26 cellular contexts compared by ENCODE assay signal in genomic region chr5:159951834-159952233, GRCh38. TPM values are rescaled to one million over a fixed set of nuclear protein-coding genes. Genes with fewer than 3 reads are reported as not detected.
DNase-seq lines count a peak whose midpoint lies in the region; ATAC-seq, FAIRE-seq and TF ChIP-seq lines count a peak whose summit lies in the region.
"Had no signal": no experiment of that assay in that cellular context is flagged by ENCODE, and none has a peak within 500 bp of the region (broad histone marks: within the 10 kb centered on the region; RNA-seq: fewer than 3 reads in every experiment).

No MANE protein-coding gene starts in this region.

- peak overlapping the region; percentile 56; the same call in 1 of the 2 replicates for H2AFZ ChIP-seq in GM23338
- peak overlapping the region; percentile 23 for H2AFZ ChIP-seq in neuronal stem cell (ENCODE audit: low read length)

- H2BK120ac ChIP-seq in neuronal stem cell (ENCODE audit: low read depth, low read length): no peak overlapping the region

- ATAC-seq in GM23338 (no peak), SK-N-SH treated with all-trans-retinoic acid at 6 μM for 48 hours (peak; percentile 24)
- ATAC-seq: CD8-positive, alpha-beta T cell had no signal

- H3K36me3 Mint-ChIP-seq in GM23338 (ENCODE audit: low read depth): no peaks in the 10 kb centered on the region
- H3K36me3 Mint-ChIP-seq: CD8-positive, alpha-beta T cell had no signal

- H2BK5ac ChIP-seq in neuronal stem cell (ENCODE audit: low read length): no peak overlapping the region

- no peak overlapping the region for H3K4me2 ChIP-seq in GM23338
- H3K4me2 ChIP-seq in neuronal stem cell (ENCODE audit: insufficient read depth, low read length, poor library complexity, severe bottlenecking): no peak overlapping the region
- H3K4me2 ChIP-seq: A549 had no signal

- H3K14ac ChIP-seq in neuronal stem cell (ENCODE audit: low read length): no peak overlapping the region

- H3K4ac ChIP-seq in neuronal stem cell (ENCODE audit: low read length): no peak overlapping the region

- H3K18ac ChIP-seq in neuronal stem cell (ENCODE audit: low read length): no peak overlapping the region

- H4K91ac ChIP-seq in neuronal stem cell (ENCODE audit: low read depth, low read length, poor library complexity): no peak overlapping the region

- WGBS in neuronal stem cell (ENCODE audit: extremely low coverage in 2 of 2, insufficient read length in 2 of 2, insufficient replicate concordance in 1 of 2), 2 donors: no CpG with 5 or more reads among the region's 3 CpGs

- H3K27me3 Mint-ChIP-seq in GM23338 (ENCODE audit: insufficient read depth, low read depth, poor library complexity): peaks cover 3% of the 10 kb centered on the region

- FAIRE-seq in GM19239 (lab: Jason Lieb, UNC): no peak
- FAIRE-seq: A549, GM12891 had no signal

- no peak overlapping the region for H3K4me3 Mint-ChIP-seq in GM23338
- H3K4me3 Mint-ChIP-seq: B cell; CD8-positive, alpha-beta T cell had no signal

- H3K27me3 ChIP-seq in GM23338 (ENCODE audit: insufficient read depth) (no peaks in the 10 kb centered on the region), neuronal stem cell (ENCODE audit: control insufficient read depth in 3 of 3, insufficient read depth in 3 of 3, low read depth in 1 of 3, low read length in 3 of 3) (peaks cover 0 to 8% (median 0%) of the 10 kb centered on the region in 3 experiments)

- no peaks in the 10 kb centered on the region for H4K20me1 ChIP-seq in GM23338 (replicated peaks; ENCODE audit: insufficient read depth)

- no peak for TF ChIP-seq CTCF in GM23338 (conservative IDR thresholded peaks at IDR 0.05; ENCODE audit: low read depth in 2 of 2)
- TF ChIP-seq CTCF in fibroblast of mammary gland (conservative IDR thresholded peaks at IDR 0.05; ENCODE audit: control insufficient read depth, insufficient read depth, low read depth, low read length): no peak

- no peak overlapping the region for H3K27ac ChIP-seq in GM23338 (ENCODE audit: low read depth)
- H3K27ac ChIP-seq in neuronal stem cell (replicated peaks; ENCODE audit: low read length): no peak overlapping the region
- H3K27ac ChIP-seq: C4-2B had no signal

- no peak overlapping the region for H2AK5ac ChIP-seq in neuronal stem cell (ENCODE audit: low read depth, low read length)

- H3K4me3 ChIP-seq in GM23338 (no peak overlapping the region), fibroblast of mammary gland (ENCODE audit: control insufficient read depth, low read depth, low read length) (no peak overlapping the region), neuronal stem cell (ENCODE audit: low read length in 2 of 2) (no peak overlapping the region)
- H3K4me3 ChIP-seq: A549 had no signal

- H2BK12ac ChIP-seq in neuronal stem cell (ENCODE audit: low read length): no peak overlapping the region

- DNase-seq in GM23338 (ENCODE audit: low spot score): no peak
- peak; percentile 13 for DNase-seq in fibroblast of mammary gland (ENCODE audit: low read depth)
- DNase-seq in neuronal stem cell (ENCODE audit: low spot score): no peak
- DNase-seq in NCI-H2196 treated with DMSO at 0.1 percent for 48 hours (lab: John Stamatoyannopoulos, UW; ENCODE audit: unreplicated experiment): no peak
- no peak for DNase-seq in NCI-H1105 (lab: John Stamatoyannopoulos, UW)
- no peak for DNase-seq in GM19239 (ENCODE audit: insufficient read length, low spot score)
- DNase-seq: CD8-positive, alpha-beta T cell; DMS 273 treated with DMSO at 0.1 percent for 48 hours; DMS79; GF-D8; NCI-H1092; NCI-H1436; NCI-H187 treated with DMSO at 0.1 percent for 48 hours; NCI-H2107; NCI-H446; NCI-H82; NK-92 treated with Interleukin-12 subunit alpha and Interleukin-12 subunit beta, amount 100 ng/mL, for 24 hours; Right ventricle myocardium superior had no signal

- H3K79me2 ChIP-seq in GM23338 (replicated peaks; ENCODE audit: insufficient read depth): no peaks in the 10 kb centered on the region

- H3K79me1 ChIP-seq in neuronal stem cell (ENCODE audit: low read depth, low read length): no peaks in the 10 kb centered on the region

- H3K9me3 ChIP-seq in neuronal stem cell (replicated peaks in 1 of 2; ENCODE audit: control insufficient read depth in 2 of 2, insufficient read depth in 1 of 2, low read depth in 1 of 2, low read length in 2 of 2): no peaks in the 10 kb centered on the region
- H3K9me3 ChIP-seq: A549, Caco-2 had no signal

- no peaks in the 10 kb centered on the region for H3K4me1 ChIP-seq in GM23338 (ENCODE audit: insufficient read depth)
- peaks cover 0 to 7% of the 10 kb centered on the region in 2 donors for H3K4me1 ChIP-seq in neuronal stem cell (ENCODE audit: control insufficient read depth in 2 of 2, insufficient read depth in 1 of 2, low read depth in 1 of 2, low read length in 2 of 2)

- no peak overlapping the region for H4K8ac ChIP-seq in neuronal stem cell (ENCODE audit: low read depth, low read length)

- H3K9me3 Mint-ChIP-seq in GM23338: no peaks in the 10 kb centered on the region
- H3K9me3 Mint-ChIP-seq: CD8-positive, alpha-beta T cell had no signal

- no peak overlapping the region for H3K23ac ChIP-seq in neuronal stem cell (ENCODE audit: low read depth, low read length, poor library complexity)

- no peak overlapping the region for H3K27ac Mint-ChIP-seq in GM23338
- H3K27ac Mint-ChIP-seq: B cell; CD8-positive, alpha-beta T cell had no signal

- H3F3A ChIP-seq in GM23338 (replicated peaks; ENCODE audit: low read depth): no peaks in the 10 kb centered on the region

- no peak overlapping the region for H3K9ac ChIP-seq in neuronal stem cell (ENCODE audit: low read depth, low read length, poor library complexity)

- H3K4me1 Mint-ChIP-seq in GM23338: no peaks in the 10 kb centered on the region
- H3K4me1 Mint-ChIP-seq: B cell had no signal

- H2BK15ac ChIP-seq in neuronal stem cell (ENCODE audit: low read length): no peak overlapping the region

- H3K9me2 ChIP-seq in GM23338 (ENCODE audit: insufficient read depth): peaks cover 4% of the 10 kb centered on the region; the same call in 1 of the 2 replicates

- H3K36me3 ChIP-seq in GM23338 (ENCODE audit: insufficient read depth) (no peaks in the 10 kb centered on the region), neuronal stem cell (replicated peaks in 1 of 2; ENCODE audit: control insufficient read depth in 2 of 2, insufficient read depth in 2 of 2, low read length in 2 of 2) (no peaks in the 10 kb centered on the region)

TF ChIP-seq in GM23338, 12 proteins besides CTCF, POLR2A, EP300 and RAD21 (continues in another document):
- no peak for TF ChIP-seq ZNF331 (CRISPR knock-in tag; IDR thresholded peaks at IDR 0.05; ENCODE audit: low read depth)
- TF ChIP-seq EZH2phosphoT487 (IDR thresholded peaks at IDR 0.05; ENCODE audit: unreplicated experiment): no peak
- TF ChIP-seq ETS1 (IDR thresholded peaks at IDR 0.05): no peak
- TF ChIP-seq STAT1 (IDR thresholded peaks at IDR 0.05; ENCODE audit: unreplicated experiment): no peak
- TF ChIP-seq ZNF114 (CRISPR knock-in tag; IDR thresholded peaks at IDR 0.05): no peak
- no peak for TF ChIP-seq POLR2AphosphoS5 (IDR thresholded peaks at IDR 0.05; ENCODE audit: low read depth)
- no peak for TF ChIP-seq EZH2 (IDR thresholded peaks at IDR 0.05; ENCODE audit: low read depth, unreplicated experiment)
- no peak for TF ChIP-seq CREB1 (CRISPR knock-in tag; IDR thresholded peaks at IDR 0.05; ENCODE audit: low read depth)

TF ChIP-seq in SK-N-SH treated with all-trans-retinoic acid at 6 μM for 48 hours, 23 proteins besides CTCF, POLR2A, EP300 and RAD21:
- no peak for TF ChIP-seq RARB (CRISPR knock-in tag; IDR thresholded peaks at IDR 0.05)
- no peak for TF ChIP-seq ARNTL (CRISPR knock-in tag; IDR thresholded peaks at IDR 0.05; ENCODE audit: borderline replicate concordance, low read depth)
- no peak for TF ChIP-seq PATZ1 (CRISPR knock-in tag; IDR thresholded peaks at IDR 0.05; ENCODE audit: borderline replicate concordance)
TF ChIP-seq in SK-N-SH treated with all-trans-retinoic acid at 6 μM for 48 hours: peak in this region for 0.

RNA-seq across cellular contexts. Expression of gene ADRA1B, which starts 35.6 kb away (rescaled TPM):
- not detected in 2 replicates for total RNA-seq in GM23338 (2014; rRNA removed; shearing (Covaris generic))
- not detected in 2 replicates for polyA plus RNA-seq in GM23338 (2016; fragmentation: Nextera tagmentation; extraction: Ambion mirVana)
- polyA plus RNA-seq in neuronal stem cell (2013, experiment 1 of 2): 0.14 TPM
- 0.18 TPM for polyA plus RNA-seq in neuronal stem cell (2013, experiment 2 of 2)
- total RNA-seq: B cell; Caco-2; CD8-positive, alpha-beta T cell; SK-MEL-5; T-helper 1 cell treated with Interleukin-12 subunit alpha and Interleukin-12 subunit beta and Interleukin-4 antibody, amounts not matched to agents 30 ng/mL and 1 ng/mL, for 36 hours had no signal

RNA-seq across cellular contexts. Expression of gene TTC1, which starts 57.1 kb away (rescaled TPM):
- 48.9 and 51.5 TPM in 2 replicates for total RNA-seq in GM23338 (2014; rRNA removed; shearing (Covaris generic))
- 115 and 131 TPM in 2 replicates for polyA plus RNA-seq in GM23338 (2016; fragmentation: Nextera tagmentation; extraction: Ambion mirVana)
- 47.8 TPM for polyA plus RNA-seq in neuronal stem cell (2013, experiment 1 of 2)
- 49.0 TPM for polyA plus RNA-seq in neuronal stem cell (2013, experiment 2 of 2)
